ENCODE assay signal across 31 cellular contexts in the genomic region with DNA sequence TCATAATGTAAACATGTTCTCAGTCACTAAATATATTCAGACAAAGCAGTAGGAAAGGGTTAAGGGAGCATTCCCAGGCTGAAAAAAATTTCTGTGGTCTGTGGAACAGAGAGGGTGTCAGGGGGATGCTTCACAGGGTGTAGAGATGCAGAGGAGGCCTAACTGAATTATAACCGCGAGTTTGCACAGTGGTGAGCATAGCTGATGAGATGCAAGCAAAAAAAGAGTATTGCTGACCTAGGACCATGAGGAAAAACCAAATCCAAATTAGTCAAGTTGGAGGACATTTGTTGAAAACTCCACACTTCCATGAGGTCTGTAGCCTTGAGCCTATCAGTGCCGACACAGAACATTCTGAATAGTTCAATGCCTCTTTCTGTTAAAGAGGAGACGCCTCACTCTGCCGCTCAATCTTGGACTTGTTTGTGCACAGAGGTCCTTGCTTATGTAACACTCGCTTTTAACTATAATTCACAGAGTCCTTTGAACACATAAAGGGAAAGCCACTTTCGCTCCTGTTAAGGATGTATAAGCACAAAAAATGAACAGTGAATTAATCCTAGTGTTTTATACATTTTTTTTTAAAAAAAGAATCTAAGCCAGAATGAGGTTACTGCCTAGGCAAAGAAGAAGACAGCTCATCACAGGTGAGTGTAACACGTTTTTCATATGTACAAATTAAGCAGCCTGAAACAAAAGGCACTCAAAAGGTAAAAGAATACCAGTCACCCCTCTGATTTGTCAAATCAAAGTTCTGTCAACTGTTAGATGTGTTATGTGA. TPM values are rescaled to one million over a fixed set of nuclear protein-coding genes. Genes with fewer than 3 reads are reported as not detected.
A peak's percentile ranks its signal among the peaks of the same experiment; 100 is the strongest.
DNase-seq lines count a peak whose midpoint lies in the region; ATAC-seq and TF ChIP-seq lines count a peak whose summit lies in the region.
"Had no signal": no experiment of that assay in that cellular context is flagged by ENCODE, and none has a peak within 500 bp of the region (broad histone marks: within the 10 kb centered on the region; RNA-seq: fewer than 3 reads in every experiment).

No MANE protein-coding gene starts in this region.

- H3K9me2 ChIP-seq in GM23248 (ENCODE audit: insufficient read depth) = no peaks in the 10 kb centered on the region

- H3K9me3 Mint-ChIP-seq in activated T-helper 17 cell treated with anti-CD3 and anti-CD28 coated beads, Interleukin-2, amount 50 U/mL, for 72 hours = no peaks in the 10 kb centered on the region
- H3K9me3 Mint-ChIP-seq: activated naive CD8-positive, alpha-beta T cell treated with anti-CD3 and anti-CD28 coated beads for 36 hours; central memory CD8-positive, alpha-beta T cell; natural killer cell treated with Interleukin-12 subunit alpha and Interleukin-12 subunit beta and Interleukin-15 and Interleukin-18, amount 100 ng/mL, for 72 hours had no signal

- no peaks in the 10 kb centered on the region for H3K4me1 Mint-ChIP-seq in activated T-helper 17 cell treated with anti-CD3 and anti-CD28 coated beads, Interleukin-2, amount 50 U/mL, for 72 hours
- H3K4me1 Mint-ChIP-seq: CD8-positive, alpha-beta memory T cell; central memory CD8-positive, alpha-beta T cell; endodermal cell had no signal

- H2AFZ ChIP-seq in GM23248 = no peak overlapping the region

- DNase-seq in GM23248 (no peak), globus pallidus (ENCODE audit: low spot score) (peak; percentile 29), pons (ENCODE audit: low spot score) (peak; percentile 49), RKO (ENCODE audit: low spot score) (no peak), HK-2 (ENCODE audit: unreplicated experiment) (no peak), prostate gland (ENCODE audit: low spot score) (no peak)
- DNase-seq in stimulated activated CD4-positive, alpha-beta T cell treated with anti-CD3 and anti-CD28 coated beads, Interleukin-12 subunit alpha, Interleukin-12 subunit beta, amount 100 ng/mL, for 4 hours = no peak
- DNase-seq: activated CD4-positive, alpha-beta T cell treated with anti-CD3 and anti-CD28 coated beads for 48 hours; activated gamma-delta T cell; activated naive CD8-positive, alpha-beta T cell treated with anti-CD3 and anti-CD28 coated beads for 36 hours; activated T-cell treated with anti-CD3 and anti-CD28 coated beads, Interleukin-2, amount 50 U/mL, for 1 hour; BE2C; CD8-positive, alpha-beta memory T cell; endodermal cell; H7; NCI-H1417; NCI-H2081 treated with DMSO at 0.1 percent for 48 hours; NCI-H226; ovary; Peyer's patch; spleen; stimulated activated CD4-positive, alpha-beta T cell treated with anti-CD3 and anti-CD28 coated beads, Interleukin-2, amount 100 ng/mL, for 48 hours; stomach; tibial artery; WERI-Rb-1 had no signal

- H3K36me3 ChIP-seq in GM23248 (ENCODE audit: low read depth) (no peaks in the 10 kb centered on the region), prostate gland (no peaks in the 10 kb centered on the region)
- H3K36me3 ChIP-seq: ascending aorta, BE2C, ovary, Peyer's patch, spleen, stomach, tibial artery, WERI-Rb-1 had no signal

- H3K9me3 ChIP-seq in GM23248 (ENCODE audit: low read depth) (no peaks in the 10 kb centered on the region), prostate gland (no peaks in the 10 kb centered on the region)
- H3K9me3 ChIP-seq: ascending aorta, BE2C, ovary, Peyer's patch, stomach, tibial artery had no signal

- no peak overlapping the region for H3K27ac Mint-ChIP-seq in activated T-helper 17 cell treated with anti-CD3 and anti-CD28 coated beads, Interleukin-2, amount 50 U/mL, for 72 hours
- H3K27ac Mint-ChIP-seq: activated naive CD8-positive, alpha-beta T cell treated with anti-CD3 and anti-CD28 coated beads for 36 hours; CD8-positive, alpha-beta memory T cell; dendritic cell treated with granulocyte-macrophage colony-stimulating factor and Interleukin-4, amounts not matched to agents 40 ng/mL and 50 ng/mL, for 4 days; endodermal cell; natural killer cell treated with Interleukin-12 subunit alpha and Interleukin-12 subunit beta and Interleukin-15 and Interleukin-18, amount 100 ng/mL, for 72 hours had no signal

- H3K79me2 ChIP-seq in GM23248 (ENCODE audit: insufficient read depth) = no peaks in the 10 kb centered on the region

- 88 to 92% methylated on average over 8 of the region's 8 CpGs for WGBS in GM23248 (ENCODE audit: low coverage in 1 of 2, low lambda C conversion rate in 2 of 2, missing lambda C conversion rate in 2 of 2), 2 experiments
- WGBS in prostate gland = 79% methylated on average over 8 of the region's 8 CpGs

- ATAC-seq in activated T-helper 17 cell treated with anti-CD3 and anti-CD28 coated beads, Interleukin-2, amount 50 U/mL, for 72 hours (replicated peaks) = peak; percentile 40
- ATAC-seq: natural killer cell treated with Interleukin-12 subunit alpha and Interleukin-12 subunit beta and Interleukin-15 and Interleukin-18, amount 100 ng/mL, for 72 hours had no signal

- H3K27me3 ChIP-seq in GM23248 (replicated peaks; ENCODE audit: insufficient read depth) (no peaks in the 10 kb centered on the region), prostate gland (replicated peaks; ENCODE audit: insufficient read depth) (no peaks in the 10 kb centered on the region)
- H3K27me3 ChIP-seq: ascending aorta, BE2C, ovary, Peyer's patch, spleen, stomach, tibial artery had no signal

- H3K27ac ChIP-seq in GM23248 (no peak overlapping the region), prostate gland (no peak overlapping the region)
- H3K27ac ChIP-seq: ascending aorta, HL-60, ovary, Peyer's patch, spleen, stomach, tibial artery, WERI-Rb-1 had no signal

- H4K20me1 ChIP-seq in GM23248 (ENCODE audit: insufficient read depth) = no peaks in the 10 kb centered on the region

- no peak overlapping the region for H3K4me3 Mint-ChIP-seq in activated T-helper 17 cell treated with anti-CD3 and anti-CD28 coated beads, Interleukin-2, amount 50 U/mL, for 72 hours
- H3K4me3 Mint-ChIP-seq: activated naive CD8-positive, alpha-beta T cell treated with anti-CD3 and anti-CD28 coated beads for 36 hours; CD8-positive, alpha-beta memory T cell; central memory CD8-positive, alpha-beta T cell; dendritic cell treated with granulocyte-macrophage colony-stimulating factor and Interleukin-4, amounts not matched to agents 40 ng/mL and 50 ng/mL, for 4 days; endodermal cell; natural killer cell treated with Interleukin-12 subunit alpha and Interleukin-12 subunit beta and Interleukin-15 and Interleukin-18, amount 100 ng/mL, for 72 hours had no signal

- no peak for TF ChIP-seq CTCF in prostate gland (IDR thresholded peaks at IDR 0.05)

- intact Hi-C loops in prostate gland (cut with DNase I) = no loop called here

- H3K4me2 ChIP-seq in GM23248 (ENCODE audit: unreplicated experiment) = peak overlapping the region; percentile 57

- in situ Hi-C loops in GM23248 (cut with MboI) = no loop called here

- H3K4me3 ChIP-seq in GM23248 (no peak overlapping the region; the same call in 1 of the 2 replicates), prostate gland (no peak overlapping the region)
- H3K4me3 ChIP-seq: ascending aorta, ovary, Peyer's patch, spleen, stomach, tibial artery had no signal

- H3K9ac ChIP-seq in GM23248 = no peak overlapping the region

- H3K4me1 ChIP-seq in GM23248 (ENCODE audit: insufficient read depth) (peaks cover 23% of the 10 kb centered on the region), prostate gland (replicated peaks) (no peaks in the 10 kb centered on the region)
- H3K4me1 ChIP-seq: ascending aorta, BE2C, Peyer's patch, spleen, tibial artery had no signal

- no peaks in the 10 kb centered on the region for H3K27me3 Mint-ChIP-seq in activated T-helper 17 cell treated with anti-CD3 and anti-CD28 coated beads, Interleukin-2, amount 50 U/mL, for 72 hours
- H3K27me3 Mint-ChIP-seq: activated naive CD8-positive, alpha-beta T cell treated with anti-CD3 and anti-CD28 coated beads for 36 hours; CD8-positive, alpha-beta memory T cell; central memory CD8-positive, alpha-beta T cell; dendritic cell treated with granulocyte-macrophage colony-stimulating factor and Interleukin-4, amounts not matched to agents 40 ng/mL and 50 ng/mL, for 4 days; natural killer cell treated with Interleukin-12 subunit alpha and Interleukin-12 subunit beta and Interleukin-15 and Interleukin-18, amount 100 ng/mL, for 72 hours had no signal

- H3F3A ChIP-seq in GM23248 (ENCODE audit: insufficient read depth) = peaks cover 13% of the 10 kb centered on the region; the same call in 1 of the 2 replicates

- H3K36me3 Mint-ChIP-seq in activated T-helper 17 cell treated with anti-CD3 and anti-CD28 coated beads, Interleukin-2, amount 50 U/mL, for 72 hours (ENCODE audit: low read depth) = no peaks in the 10 kb centered on the region

- TF ChIP-seq POLR2A in prostate gland (IDR thresholded peaks at IDR 0.05) = no peak

RNA-seq across cellular contexts. Expression of gene INTS6, which starts 25.8 kb away (rescaled TPM):
- total RNA-seq in GM23248 (2014; rRNA removed; shearing (Covaris generic)) = 35.2 and 59.4 TPM in 2 replicates
- polyA plus RNA-seq in GM23248 (2016; fragmentation: Nextera tagmentation; extraction: Ambion mirVana) = 15.8 and 18.2 TPM in 2 replicates
- total RNA-seq in activated T-helper 17 cell treated with anti-CD3 and anti-CD28 coated beads, Interleukin-2, amount 50 U/mL, for 72 hours = 10 to 100 TPM; 54.2 to 69.4 TPM
- 10 to 100 TPM; 37.4 to 59.0 TPM for total RNA-seq in prostate gland

Comparison
In these comparisons a context has a peak if more than half of its experiments do, and no peak if none do; other contexts are left out.
1. DNase-seq: peak in globus pallidus (single experiment) and pons (single experiment); none in GM23248 (single experiment), RKO (single experiment), HK-2 (single experiment), stimulated activated CD4-positive, alpha-beta T cell treated with anti-CD3 and anti-CD28 coated beads, Interleukin-12 subunit alpha, Interleukin-12 subunit beta, amount 100 ng/mL, for 4 hours (single experiment) and prostate gland (single experiment).